In genomic region chr11:124796312-124796711, GRCh38 we compare ENCODE assay signal across 2 cellular contexts.
TF ChIP-seq lines count a peak whose summit lies in the region.

No MANE protein-coding gene starts in this region.

TF ChIP-seq in IMR-90, 13 proteins besides CTCF, POLR2A, EP300 and RAD21:
- TF ChIP-seq MXI1 (IDR thresholded peaks at IDR 0.05; ENCODE audit: borderline replicate concordance, low read depth, low read length) = no peak
- TF ChIP-seq NFE2L2 (IDR thresholded peaks at IDR 0.05; ENCODE audit: low read depth, low read length) = no peak
- TF ChIP-seq MAFK (IDR thresholded peaks at IDR 0.05; ENCODE audit: low read depth, low read length) = no peak
- no peak for TF ChIP-seq RFX5 (IDR thresholded peaks at IDR 0.05; ENCODE audit: low read depth, low read length)
- TF ChIP-seq FOS (IDR thresholded peaks at IDR 0.05; ENCODE audit: low read depth, low read length) = no peak
- TF ChIP-seq ELK1 (IDR thresholded peaks at IDR 0.05; ENCODE audit: borderline replicate concordance, low read depth, low read length) = no peak
- TF ChIP-seq MAZ (IDR thresholded peaks at IDR 0.05; ENCODE audit: borderline replicate concordance, low read depth, low read length) = no peak
- no peak for TF ChIP-seq CHD1 (IDR thresholded peaks at IDR 0.05; ENCODE audit: low read depth, low read length)
- no peak for TF ChIP-seq SMC3 (IDR thresholded peaks at IDR 0.05; ENCODE audit: low read depth, low read length)

TF ChIP-seq in HepG2, 621 proteins besides CTCF, POLR2A, EP300 and RAD21:
- TF ChIP-seq SETDB1 (CRISPR knock-in tag; IDR thresholded peaks at IDR 0.05; ENCODE audit: borderline replicate concordance) (no peak), ZNF629 (CRISPR knock-in tag; conservative IDR thresholded peaks at IDR 0.05) (no peak), CCDC6 (CRISPR knock-in tag; IDR thresholded peaks at IDR 0.05) (no peak), MXD3 (CRISPR knock-in tag; IDR thresholded peaks at IDR 0.05) (no peak), NFYB (CRISPR knock-in tag; IDR thresholded peaks at IDR 0.05) (no peak), ARHGAP35 (CRISPR knock-in tag; IDR thresholded peaks at IDR 0.05; ENCODE audit: borderline replicate concordance) (no peak), FOXA1 (IDR thresholded peaks at IDR 0.05) (no peak), FOXA1 (CRISPR knock-in tag; IDR thresholded peaks at IDR 0.05) (no peak), CCAR2 (optimal IDR thresholded peaks at IDR 0.05; ENCODE audit: low read depth, low read length) (no peak)
TF ChIP-seq in HepG2: peak in this region for 0.
